18 cellular contexts compared by ENCODE assay signal in the genomic region with DNA sequence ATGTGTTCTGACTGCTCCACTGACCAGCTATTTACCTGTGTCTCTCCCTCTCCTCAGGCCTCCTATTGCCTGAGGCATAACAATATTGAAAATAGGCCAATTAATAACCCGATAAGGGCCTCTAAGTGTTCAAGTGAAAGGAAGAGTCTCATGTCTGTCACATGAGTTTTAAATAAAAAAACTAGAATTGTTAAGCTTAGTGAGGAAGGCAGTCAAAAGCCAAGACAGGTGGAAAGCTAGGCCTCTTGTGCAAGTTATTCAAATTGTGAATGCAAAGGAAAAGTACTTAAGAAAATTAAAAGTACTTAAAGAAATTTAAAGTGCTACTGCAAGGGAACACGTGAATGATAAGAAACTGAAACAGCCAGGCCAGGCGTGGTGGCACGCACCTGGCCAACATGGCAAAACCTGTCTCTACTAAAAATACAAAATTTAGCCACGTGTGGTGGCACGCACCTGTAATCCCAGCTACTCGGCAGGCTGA. TPM values are rescaled to one million over a fixed set of nuclear protein-coding genes. Genes with fewer than 3 reads are reported as not detected.
DNase-seq lines count a peak whose midpoint lies in the region; ATAC-seq and TF ChIP-seq lines count a peak whose summit lies in the region.
"Had no signal": no experiment of that assay in that cellular context is flagged by ENCODE, and none has a peak within 500 bp of the region (broad histone marks: within the 10 kb centered on the region; RNA-seq: fewer than 3 reads in every experiment).

No MANE protein-coding gene starts in this region.

- CTCF ChIA-PET in activated B cell treated with CpG ODN at 0.5 μM for 24 hours (lab: Charles Lee) = no interaction called here

- ATAC-seq in GM18870 (IDR thresholded peaks at IDR 0.05; ENCODE audit: unreplicated experiment) (peak; percentile 66), GM21576 (IDR thresholded peaks at IDR 0.05; ENCODE audit: unreplicated experiment) (peak; percentile 52), HG03135 (IDR thresholded peaks at IDR 0.05; ENCODE audit: unreplicated experiment) (peak; percentile 58), activated B cell treated with CpG ODN at 0.5 μM for 24 hours (ENCODE audit: low read depth) (peak; percentile 18), esophagus mucosa (no peak), HG03280 (IDR thresholded peaks at IDR 0.05; ENCODE audit: unreplicated experiment) (no peak)
- ATAC-seq: activated CD4-positive, alpha-beta T cell treated with anti-CD3 and anti-CD28 coated beads for 36 hours had no signal

- H3K27me3 Mint-ChIP-seq in activated B cell treated with CpG ODN at 0.5 μM for 24 hours (no peaks in the 10 kb centered on the region), nephron progenitor cell (ENCODE audit: low read depth, poor library complexity) (no peaks in the 10 kb centered on the region)
- H3K27me3 Mint-ChIP-seq: activated CD4-positive, alpha-beta T cell treated with anti-CD3 and anti-CD28 coated beads for 36 hours; progenitor cell of endocrine pancreas had no signal

- TF ChIP-seq CTCF in activated B cell treated with CpG ODN at 0.5 μM for 24 hours (IDR thresholded peaks at IDR 0.05) (no peak), nephron progenitor cell (IDR thresholded peaks at IDR 0.05) (no peak)

- peak overlapping the region; percentile 19 for H3K27ac Mint-ChIP-seq in activated B cell treated with CpG ODN at 0.5 μM for 24 hours
- no peak overlapping the region for H3K27ac Mint-ChIP-seq in nephron progenitor cell
- H3K27ac Mint-ChIP-seq: activated CD4-positive, alpha-beta T cell treated with anti-CD3 and anti-CD28 coated beads for 36 hours; activated T-helper 1 cell treated with anti-CD3 and anti-CD28 coated beads, Interleukin-12 subunit alpha, Interleukin-12 subunit beta, Interleukin-2, Interleukin-4 antibody, amounts not matched to agents 30 ng/mL and 10 ng/mL and 1 ng/mL, durations not matched to agents 14 hours and 24 hours and 36 hours; progenitor cell of endocrine pancreas had no signal

- H3K9me3 Mint-ChIP-seq in activated B cell treated with CpG ODN at 0.5 μM for 24 hours = no peaks in the 10 kb centered on the region
- peaks cover 7% of the 10 kb centered on the region for H3K9me3 Mint-ChIP-seq in nephron progenitor cell
- H3K9me3 Mint-ChIP-seq: activated T-helper 1 cell treated with anti-CD3 and anti-CD28 coated beads, Interleukin-12 subunit alpha, Interleukin-12 subunit beta, Interleukin-2, Interleukin-4 antibody, amounts not matched to agents 30 ng/mL and 10 ng/mL and 1 ng/mL, durations not matched to agents 14 hours and 24 hours and 36 hours had no signal

- H3K4me1 Mint-ChIP-seq in activated B cell treated with CpG ODN at 0.5 μM for 24 hours = peaks cover 16% of the 10 kb centered on the region
- H3K4me1 Mint-ChIP-seq in nephron progenitor cell = no peaks in the 10 kb centered on the region

- H3K36me3 Mint-ChIP-seq in activated B cell treated with CpG ODN at 0.5 μM for 24 hours (ENCODE audit: low read depth) (no peaks in the 10 kb centered on the region), nephron progenitor cell (ENCODE audit: low read depth) (no peaks in the 10 kb centered on the region)

- no peak for DNase-seq in activated B cell treated with CpG ODN at 0.5 μM for 24 hours
- no peak for DNase-seq in nephron progenitor cell
- no peak for DNase-seq in AG08395 (ENCODE audit: low spot score)
- DNase-seq: activated CD4-positive, alpha-beta T cell treated with anti-CD3 and anti-CD28 coated beads for 36 hours; EL; KG1; NCI-H2081 treated with DMSO at 0.1 percent for 48 hours; stimulated activated CD4-positive, alpha-beta T cell treated with anti-CD3 and anti-CD28 coated beads, Interleukin-1b, Interleukin-23, amount 100 ng/mL, for 48 hours; T-helper 1 cell had no signal

- peak overlapping the region; percentile 52 for H3K4me3 Mint-ChIP-seq in activated B cell treated with CpG ODN at 0.5 μM for 24 hours
- no peak overlapping the region for H3K4me3 Mint-ChIP-seq in nephron progenitor cell
- H3K4me3 Mint-ChIP-seq: activated CD4-positive, alpha-beta T cell treated with anti-CD3 and anti-CD28 coated beads for 36 hours; activated T-helper 1 cell treated with anti-CD3 and anti-CD28 coated beads, Interleukin-12 subunit alpha, Interleukin-12 subunit beta, Interleukin-2, Interleukin-4 antibody, amounts not matched to agents 30 ng/mL and 10 ng/mL and 1 ng/mL, durations not matched to agents 14 hours and 24 hours and 36 hours had no signal

- intact Hi-C loops in activated B cell treated with CpG ODN at 0.5 μM for 24 hours (cut with micrococcal nuclease) = no loop called here

- POLR2A ChIA-PET in activated B cell treated with CpG ODN at 0.5 μM for 24 hours (lab: Charles Lee) = no interaction called here

RNA-seq across cellular contexts. Expression of a gene that starts 44.9 kb away (rescaled TPM):
- total RNA-seq in activated B cell treated with CpG ODN at 0.5 μM for 24 hours = 11.6 and 13.4 TPM in 2 replicates
- total RNA-seq in esophagus mucosa = 3.3 TPM

RNA-seq across cellular contexts. Expression of a gene that starts 47.7 kb away (rescaled TPM):
- 0.89 and 0.93 TPM in 2 replicates for total RNA-seq in activated B cell treated with CpG ODN at 0.5 μM for 24 hours
- not detected for total RNA-seq in esophagus mucosa
- total RNA-seq: ascending aorta, fibroblast of villous mesenchyme had no signal

Comparison
In these comparisons a context has a peak if more than half of its experiments do, and no peak if none do; other contexts are left out.
1. ATAC-seq: peak in GM18870 (single experiment), GM21576 (single experiment), HG03135 (single experiment) and activated B cell treated with CpG ODN at 0.5 μM for 24 hours (single experiment); none in esophagus mucosa (single experiment) and HG03280 (single experiment).